10 cellular contexts compared by ENCODE assay signal in the genomic region with DNA sequence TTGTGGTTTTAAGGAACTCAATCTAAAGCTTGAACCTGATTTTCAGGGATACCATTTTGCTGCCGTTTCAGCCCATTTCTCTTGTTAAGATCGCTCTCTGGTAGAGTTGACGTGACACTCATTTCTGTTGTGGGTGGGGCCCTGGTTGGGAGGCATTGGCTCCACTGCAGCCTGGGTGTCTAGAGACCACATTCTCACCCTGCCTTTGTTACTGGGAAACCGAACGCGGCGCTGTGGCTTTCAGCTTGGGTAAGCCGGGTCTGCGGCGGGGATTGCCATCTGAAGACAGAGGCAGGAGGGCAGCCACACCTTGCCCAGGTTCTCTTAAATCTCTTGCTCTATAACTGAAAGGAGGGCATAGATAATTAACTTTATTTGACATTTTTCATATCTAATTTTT. TPM values are rescaled to one million over a fixed set of nuclear protein-coding genes. Genes with fewer than 3 reads are reported as not detected.
A peak's percentile ranks its signal among the peaks of the same experiment; 100 is the strongest.
DNase-seq lines count a peak whose midpoint lies in the region; ATAC-seq and TF ChIP-seq lines count a peak whose summit lies in the region.
"Had no signal": no experiment of that assay in that cellular context is flagged by ENCODE, and none has a peak within 500 bp of the region (broad histone marks: within the 10 kb centered on the region; RNA-seq: fewer than 3 reads in every experiment).

No MANE protein-coding gene starts in this region.

- no peak overlapping the region for H2AFZ ChIP-seq in OCI-LY7 (ENCODE audit: low read length)

- H3K36me3 ChIP-seq in MG63: no peaks in the 10 kb centered on the region
- H3K36me3 ChIP-seq in OCI-LY7 (ENCODE audit: insufficient read depth, low read length): no peaks in the 10 kb centered on the region
- H3K36me3 ChIP-seq in tibial artery: no peaks in the 10 kb centered on the region

- DNase-seq in DMS79 treated with DMSO at 0.1 percent for 48 hours (lab: John Stamatoyannopoulos, UW) (peak; percentile 29), MG63 (peak; percentile 72), glomerular visceral epithelial cell (ENCODE audit: extremely low spot score) (peak; percentile 62), NCI-H446 (lab: John Stamatoyannopoulos, UW) (no peak), OCI-LY7 (ENCODE audit: low spot score) (no peak), COLO829 (ENCODE audit: low spot score) (no peak), tibial artery (no peak)
- DNase-seq: DMS 273 treated with DMSO at 0.1 percent for 48 hours, SK-N-SH had no signal

- intact Hi-C loops in OCI-LY7 (cut with micrococcal nuclease; ENCODE audit: unreplicated experiment) (no loop called here), tibial artery (cut with DNase I; ENCODE audit: low total_unique reads) (no loop called here)

- H3K4me2 ChIP-seq in OCI-LY7 (ENCODE audit: low read length): no peak overlapping the region
- H3K4me2 ChIP-seq: SK-N-SH had no signal

- no peaks in the 10 kb centered on the region for H4K20me1 ChIP-seq in OCI-LY7 (ENCODE audit: insufficient read depth, low read length)

- H3K27ac ChIP-seq in OCI-LY7 (ENCODE audit: low read depth, low read length, poor library complexity, severe bottlenecking): no peak overlapping the region
- no peak overlapping the region for H3K27ac ChIP-seq in tibial artery

- H3K27me3 ChIP-seq in MG63: no peaks in the 10 kb centered on the region
- peaks cover 0 to 8% of the 10 kb centered on the region in 2 donors for H3K27me3 ChIP-seq in tibial artery

- H3K79me2 ChIP-seq in OCI-LY7 (ENCODE audit: insufficient read depth, low read depth, low read length): no peaks in the 10 kb centered on the region

- no peaks in the 10 kb centered on the region for H3K9me2 ChIP-seq in OCI-LY7 (ENCODE audit: insufficient read depth, low read length)
- H3K9me2 ChIP-seq: SK-N-SH had no signal

- H3K9me3 ChIP-seq in MG63: no peaks in the 10 kb centered on the region
- H3K9me3 ChIP-seq in OCI-LY7 (ENCODE audit: low read length): no peaks in the 10 kb centered on the region
- H3K9me3 ChIP-seq in tibial artery: no peaks in the 10 kb centered on the region
- H3K9me3 ChIP-seq: SK-N-SH had no signal

- peak overlapping the region; percentile 42 for H3K4me3 ChIP-seq in MG63
- H3K4me3 ChIP-seq in OCI-LY7 (ENCODE audit: low read depth, low read length, poor library complexity, severe bottlenecking): no peak overlapping the region
- no peak overlapping the region for H3K4me3 ChIP-seq in tibial artery

- POLR2A ChIA-PET in OCI-LY7 (lab: Charles Lee): no interaction called here

- TF ChIP-seq CTCF in OCI-LY7 (conservative IDR thresholded peaks at IDR 0.05; ENCODE audit: low read length): no peak
- TF ChIP-seq CTCF in tibial artery (IDR thresholded peaks at IDR 0.05): no peak

- CTCF ChIA-PET in OCI-LY7 (lab: Charles Lee; ENCODE audit: unreplicated experiment): no interaction called here

- peak; percentile 82 for ATAC-seq in GM21360 (IDR thresholded peaks at IDR 0.05; ENCODE audit: unreplicated experiment)

- BruUV-seq in OCI-LY7 (replicated peaks; lab: Mats Ljungman, UMichigan): no TSS peak

- H3K4me1 ChIP-seq in OCI-LY7 (ENCODE audit: insufficient read depth, low read length, poor library complexity, severe bottlenecking) (no peaks in the 10 kb centered on the region), tibial artery (no peaks in the 10 kb centered on the region)

RNA-seq across cellular contexts. Expression of a gene that starts 3.2 kb away (rescaled TPM):
- total RNA-seq in MG63 (2014; rRNA removed; shearing (Covaris generic); ENCODE audit: low replicate concordance): 1.2 and 6.0 TPM in 2 replicates
- total RNA-seq in OCI-LY7 (2014; rRNA removed; shearing (Covaris generic)): not detected in 2 replicates
- not detected in 2 replicates for total RNA-seq in OCI-LY7 (2022)

Comparison
In these comparisons a context has a peak if more than half of its experiments do, and no peak if none do; other contexts are left out.
1. DNase-seq: peak in DMS79 treated with DMSO at 0.1 percent for 48 hours (single experiment), MG63 (single experiment) and glomerular visceral epithelial cell (single experiment); none in NCI-H446 (0 of 2), OCI-LY7 (single experiment), COLO829 (single experiment) and tibial artery (0 of 2).